1 cellular context compared by ENCODE assay signal in the genomic region with DNA sequence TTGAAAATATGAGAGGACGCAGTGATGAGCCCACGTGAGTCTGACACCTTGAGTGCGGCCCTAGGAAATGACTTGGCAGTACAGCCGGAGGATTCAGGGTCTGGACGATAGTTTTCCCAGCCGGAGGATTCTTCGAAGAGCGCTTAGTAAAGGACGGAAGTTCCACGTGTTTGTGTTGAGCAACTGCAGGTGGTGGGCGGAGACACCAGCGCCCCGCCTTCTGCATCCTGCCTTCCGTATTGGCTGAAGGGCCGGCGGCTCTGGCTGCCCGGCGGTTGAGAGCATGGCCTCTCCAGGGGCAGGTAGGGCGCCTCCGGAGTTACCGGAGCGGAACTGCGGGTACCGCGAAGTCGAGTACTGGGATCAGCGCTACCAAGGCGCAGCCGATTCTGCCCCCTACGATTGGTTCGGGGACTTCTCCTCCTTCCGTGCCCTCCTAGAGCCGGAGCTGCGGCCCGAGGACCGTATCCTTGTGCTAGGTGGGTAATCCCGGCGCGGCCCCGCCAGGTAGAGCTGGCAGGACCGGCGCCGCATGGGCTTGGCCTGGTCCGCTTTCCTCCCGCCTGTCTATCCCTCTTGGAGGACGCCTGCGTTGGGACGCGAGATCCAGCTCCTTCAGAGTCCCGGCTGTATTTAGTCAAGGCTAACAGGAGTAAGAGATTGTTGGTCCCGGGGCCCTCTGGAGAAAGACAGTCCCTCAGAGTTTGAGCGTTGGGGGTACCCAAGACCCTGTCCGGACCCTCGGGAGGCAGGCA.
TF ChIP-seq lines count a peak whose summit lies in the region.

A gene (plus strand): TSS at position 261 of the 755 bp plus-strand sequence. CDS start 23 bp downstream, at position 284.

TF ChIP-seq in HepG2, 621 proteins besides CTCF, POLR2A, EP300 and RAD21 (continued from another document and continues in another):
- TF ChIP-seq, protein P1, sequence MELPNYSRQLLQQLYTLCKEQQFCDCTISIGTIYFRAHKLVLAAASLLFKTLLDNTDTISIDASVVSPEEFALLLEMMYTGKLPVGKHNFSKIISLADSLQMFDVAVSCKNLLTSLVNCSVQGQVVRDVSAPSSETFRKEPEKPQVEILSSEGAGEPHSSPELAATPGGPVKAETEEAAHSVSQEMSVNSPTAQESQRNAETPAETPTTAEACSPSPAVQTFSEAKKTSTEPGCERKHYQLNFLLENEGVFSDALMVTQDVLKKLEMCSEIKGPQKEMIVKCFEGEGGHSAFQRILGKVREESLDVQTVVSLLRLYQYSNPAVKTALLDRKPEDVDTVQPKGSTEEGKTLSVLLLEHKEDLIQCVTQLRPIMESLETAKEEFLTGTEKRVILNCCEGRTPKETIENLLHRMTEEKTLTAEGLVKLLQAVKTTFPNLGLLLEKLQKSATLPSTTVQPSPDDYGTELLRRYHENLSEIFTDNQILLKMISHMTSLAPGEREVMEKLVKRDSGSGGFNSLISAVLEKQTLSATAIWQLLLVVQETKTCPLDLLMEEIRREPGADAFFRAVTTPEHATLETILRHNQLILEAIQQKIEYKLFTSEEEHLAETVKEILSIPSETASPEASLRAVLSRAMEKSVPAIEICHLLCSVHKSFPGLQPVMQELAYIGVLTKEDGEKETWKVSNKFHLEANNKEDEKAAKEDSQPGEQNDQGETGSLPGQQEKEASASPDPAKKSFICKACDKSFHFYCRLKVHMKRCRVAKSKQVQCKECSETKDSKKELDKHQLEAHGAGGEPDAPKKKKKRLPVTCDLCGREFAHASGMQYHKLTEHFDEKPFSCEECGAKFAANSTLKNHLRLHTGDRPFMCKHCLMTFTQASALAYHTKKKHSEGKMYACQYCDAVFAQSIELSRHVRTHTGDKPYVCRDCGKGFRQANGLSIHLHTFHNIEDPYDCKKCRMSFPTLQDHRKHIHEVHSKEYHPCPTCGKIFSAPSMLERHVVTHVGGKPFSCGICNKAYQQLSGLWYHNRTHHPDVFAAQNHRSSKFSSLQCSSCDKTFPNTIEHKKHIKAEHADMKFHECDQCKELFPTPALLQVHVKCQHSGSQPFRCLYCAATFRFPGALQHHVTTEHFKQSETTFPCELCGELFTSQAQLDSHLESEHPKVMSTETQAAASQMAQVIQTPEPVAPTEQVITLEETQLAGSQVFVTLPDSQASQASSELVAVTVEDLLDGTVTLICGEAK (IDR thresholded peaks at IDR 0.05) = peak; percentile 35; the same call in 1 of the 2 replicates
- TF ChIP-seq, protein P1 (CRISPR knock-in tag; IDR thresholded peaks at IDR 0.05) = no peak; the same call in 1 of the 2 replicates
- TF ChIP-seq TSC22D2 (CRISPR knock-in tag; IDR thresholded peaks at IDR 0.05; ENCODE audit: borderline replicate concordance) = no peak
- TF ChIP-seq SMARCC2 (IDR thresholded peaks at IDR 0.05) = no peak
- peak; percentile 21 for TF ChIP-seq ZEB1 (IDR thresholded peaks at IDR 0.05; ENCODE audit: insufficient replicate concordance, low read depth)
- TF ChIP-seq MAFK (conservative IDR thresholded peaks at IDR 0.05 in 1 of 2, IDR thresholded peaks at IDR 0.05 in 1 of 2; ENCODE audit: low read length in 2 of 2) = no peak
- TF ChIP-seq NR1H2 (CRISPR knock-in tag; IDR thresholded peaks at IDR 0.05; ENCODE audit: borderline replicate concordance, low read depth) = no peak
- no peak; the same call in 1 of the 2 replicates for TF ChIP-seq ZNF737 (CRISPR knock-in tag; IDR thresholded peaks at IDR 0.05; ENCODE audit: borderline replicate concordance)
- TF ChIP-seq ZBTB3 (CRISPR knock-in tag; IDR thresholded peaks at IDR 0.05; ENCODE audit: borderline replicate concordance, low read depth) = no peak
- TF ChIP-seq CBX2 (IDR thresholded peaks at IDR 0.05; ENCODE audit: low read depth, low read length) = no peak
- no peak for TF ChIP-seq CBX2 (CRISPR knock-in tag; IDR thresholded peaks at IDR 0.05; ENCODE audit: low read depth)
- TF ChIP-seq, protein P2, sequence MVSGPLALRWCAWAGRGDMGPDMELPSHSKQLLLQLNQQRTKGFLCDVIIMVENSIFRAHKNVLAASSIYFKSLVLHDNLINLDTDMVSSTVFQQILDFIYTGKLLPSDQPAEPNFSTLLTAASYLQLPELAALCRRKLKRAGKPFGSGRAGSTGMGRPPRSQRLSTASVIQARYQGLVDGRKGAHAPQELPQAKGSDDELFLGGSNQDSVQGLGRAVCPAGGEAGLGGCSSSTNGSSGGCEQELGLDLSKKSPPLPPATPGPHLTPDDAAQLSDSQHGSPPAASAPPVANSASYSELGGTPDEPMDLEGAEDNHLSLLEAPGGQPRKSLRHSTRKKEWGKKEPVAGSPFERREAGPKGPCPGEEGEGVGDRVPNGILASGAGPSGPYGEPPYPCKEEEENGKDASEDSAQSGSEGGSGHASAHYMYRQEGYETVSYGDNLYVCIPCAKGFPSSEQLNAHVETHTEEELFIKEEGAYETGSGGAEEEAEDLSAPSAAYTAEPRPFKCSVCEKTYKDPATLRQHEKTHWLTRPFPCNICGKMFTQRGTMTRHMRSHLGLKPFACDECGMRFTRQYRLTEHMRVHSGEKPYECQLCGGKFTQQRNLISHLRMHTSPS (CRISPR knock-in tag; IDR thresholded peaks at IDR 0.05; ENCODE audit: low read depth) = no peak
- TF ChIP-seq TAF1 (CRISPR knock-in tag; IDR thresholded peaks at IDR 0.05) = peak; percentile 64
- TF ChIP-seq FIP1L1 (IDR thresholded peaks at IDR 0.05; ENCODE audit: borderline replicate concordance, insufficient read depth, low read depth, low read length) = no peak
- TF ChIP-seq, protein P3, sequence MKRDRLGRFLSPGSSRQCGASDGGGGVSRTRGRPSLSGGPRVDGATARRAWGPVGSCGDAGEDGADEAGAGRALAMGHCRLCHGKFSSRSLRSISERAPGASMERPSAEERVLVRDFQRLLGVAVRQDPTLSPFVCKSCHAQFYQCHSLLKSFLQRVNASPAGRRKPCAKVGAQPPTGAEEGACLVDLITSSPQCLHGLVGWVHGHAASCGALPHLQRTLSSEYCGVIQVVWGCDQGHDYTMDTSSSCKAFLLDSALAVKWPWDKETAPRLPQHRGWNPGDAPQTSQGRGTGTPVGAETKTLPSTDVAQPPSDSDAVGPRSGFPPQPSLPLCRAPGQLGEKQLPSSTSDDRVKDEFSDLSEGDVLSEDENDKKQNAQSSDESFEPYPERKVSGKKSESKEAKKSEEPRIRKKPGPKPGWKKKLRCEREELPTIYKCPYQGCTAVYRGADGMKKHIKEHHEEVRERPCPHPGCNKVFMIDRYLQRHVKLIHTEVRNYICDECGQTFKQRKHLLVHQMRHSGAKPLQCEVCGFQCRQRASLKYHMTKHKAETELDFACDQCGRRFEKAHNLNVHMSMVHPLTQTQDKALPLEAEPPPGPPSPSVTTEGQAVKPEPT (CRISPR knock-in tag; IDR thresholded peaks at IDR 0.05; ENCODE audit: low read depth) = no peak
- no peak for TF ChIP-seq RORA (CRISPR knock-in tag; IDR thresholded peaks at IDR 0.05)
- TF ChIP-seq, protein P4, sequence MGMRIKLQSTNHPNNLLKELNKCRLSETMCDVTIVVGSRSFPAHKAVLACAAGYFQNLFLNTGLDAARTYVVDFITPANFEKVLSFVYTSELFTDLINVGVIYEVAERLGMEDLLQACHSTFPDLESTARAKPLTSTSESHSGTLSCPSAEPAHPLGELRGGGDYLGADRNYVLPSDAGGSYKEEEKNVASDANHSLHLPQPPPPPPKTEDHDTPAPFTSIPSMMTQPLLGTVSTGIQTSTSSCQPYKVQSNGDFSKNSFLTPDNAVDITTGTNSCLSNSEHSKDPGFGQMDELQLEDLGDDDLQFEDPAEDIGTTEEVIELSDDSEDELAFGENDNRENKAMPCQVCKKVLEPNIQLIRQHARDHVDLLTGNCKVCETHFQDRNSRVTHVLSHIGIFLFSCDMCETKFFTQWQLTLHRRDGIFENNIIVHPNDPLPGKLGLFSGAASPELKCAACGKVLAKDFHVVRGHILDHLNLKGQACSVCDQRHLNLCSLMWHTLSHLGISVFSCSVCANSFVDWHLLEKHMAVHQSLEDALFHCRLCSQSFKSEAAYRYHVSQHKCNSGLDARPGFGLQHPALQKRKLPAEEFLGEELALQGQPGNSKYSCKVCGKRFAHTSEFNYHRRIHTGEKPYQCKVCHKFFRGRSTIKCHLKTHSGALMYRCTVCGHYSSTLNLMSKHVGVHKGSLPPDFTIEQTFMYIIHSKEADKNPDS (CRISPR knock-in tag; IDR thresholded peaks at IDR 0.05) = no peak
- no peak for TF ChIP-seq MYNN (CRISPR knock-in tag; IDR thresholded peaks at IDR 0.05; ENCODE audit: low read depth)
- TF ChIP-seq NFIC (IDR thresholded peaks at IDR 0.05; ENCODE audit: low read length) = no peak; the same call in 1 of the 2 replicates
- TF ChIP-seq ZSCAN21 (CRISPR knock-in tag; IDR thresholded peaks at IDR 0.05; ENCODE audit: borderline replicate concordance) = no peak
- TF ChIP-seq, protein P5, sequence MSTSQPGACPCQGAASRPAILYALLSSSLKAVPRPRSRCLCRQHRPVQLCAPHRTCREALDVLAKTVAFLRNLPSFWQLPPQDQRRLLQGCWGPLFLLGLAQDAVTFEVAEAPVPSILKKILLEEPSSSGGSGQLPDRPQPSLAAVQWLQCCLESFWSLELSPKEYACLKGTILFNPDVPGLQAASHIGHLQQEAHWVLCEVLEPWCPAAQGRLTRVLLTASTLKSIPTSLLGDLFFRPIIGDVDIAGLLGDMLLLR (CRISPR knock-in tag; IDR thresholded peaks at IDR 0.05) = peak; percentile 87; the same call in 1 of the 2 replicates
- TF ChIP-seq, protein P6, sequence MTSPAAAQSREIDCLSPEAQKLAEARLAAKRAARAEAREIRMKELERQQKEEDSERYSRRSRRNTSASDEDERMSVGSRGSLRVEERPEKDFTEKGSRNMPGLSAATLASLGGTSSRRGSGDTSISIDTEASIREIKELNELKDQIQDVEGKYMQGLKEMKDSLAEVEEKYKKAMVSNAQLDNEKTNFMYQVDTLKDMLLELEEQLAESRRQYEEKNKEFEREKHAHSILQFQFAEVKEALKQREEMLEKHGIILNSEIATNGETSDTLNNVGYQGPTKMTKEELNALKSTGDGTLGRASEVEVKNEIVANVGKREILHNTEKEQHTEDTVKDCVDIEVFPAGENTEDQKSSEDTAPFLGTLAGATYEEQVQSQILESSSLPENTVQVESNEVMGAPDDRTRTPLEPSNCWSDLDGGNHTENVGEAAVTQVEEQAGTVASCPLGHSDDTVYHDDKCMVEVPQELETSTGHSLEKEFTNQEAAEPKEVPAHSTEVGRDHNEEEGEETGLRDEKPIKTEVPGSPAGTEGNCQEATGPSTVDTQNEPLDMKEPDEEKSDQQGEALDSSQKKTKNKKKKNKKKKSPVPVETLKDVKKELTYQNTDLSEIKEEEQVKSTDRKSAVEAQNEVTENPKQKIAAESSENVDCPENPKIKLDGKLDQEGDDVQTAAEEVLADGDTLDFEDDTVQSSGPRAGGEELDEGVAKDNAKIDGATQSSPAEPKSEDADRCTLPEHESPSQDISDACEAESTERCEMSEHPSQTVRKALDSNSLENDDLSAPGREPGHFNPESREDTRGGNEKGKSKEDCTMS (CRISPR knock-in tag; conservative IDR thresholded peaks at IDR 0.05) = no peak
- no peak for TF ChIP-seq KDM1A (CRISPR knock-in tag; IDR thresholded peaks at IDR 0.05)
- TF ChIP-seq ZBTB7B (CRISPR knock-in tag; IDR thresholded peaks at IDR 0.05) = peak; percentile 32; the same call in 1 of the 2 replicates
- peak; percentile 34; the same call in 1 of the 2 replicates for TF ChIP-seq RFX5 (IDR thresholded peaks at IDR 0.05; ENCODE audit: low read depth, low read length)
- TF ChIP-seq, protein P7, sequence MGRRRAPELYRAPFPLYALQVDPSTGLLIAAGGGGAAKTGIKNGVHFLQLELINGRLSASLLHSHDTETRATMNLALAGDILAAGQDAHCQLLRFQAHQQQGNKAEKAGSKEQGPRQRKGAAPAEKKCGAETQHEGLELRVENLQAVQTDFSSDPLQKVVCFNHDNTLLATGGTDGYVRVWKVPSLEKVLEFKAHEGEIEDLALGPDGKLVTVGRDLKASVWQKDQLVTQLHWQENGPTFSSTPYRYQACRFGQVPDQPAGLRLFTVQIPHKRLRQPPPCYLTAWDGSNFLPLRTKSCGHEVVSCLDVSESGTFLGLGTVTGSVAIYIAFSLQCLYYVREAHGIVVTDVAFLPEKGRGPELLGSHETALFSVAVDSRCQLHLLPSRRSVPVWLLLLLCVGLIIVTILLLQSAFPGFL (CRISPR knock-in tag; IDR thresholded peaks at IDR 0.05) = no peak
- TF ChIP-seq, protein P8, sequence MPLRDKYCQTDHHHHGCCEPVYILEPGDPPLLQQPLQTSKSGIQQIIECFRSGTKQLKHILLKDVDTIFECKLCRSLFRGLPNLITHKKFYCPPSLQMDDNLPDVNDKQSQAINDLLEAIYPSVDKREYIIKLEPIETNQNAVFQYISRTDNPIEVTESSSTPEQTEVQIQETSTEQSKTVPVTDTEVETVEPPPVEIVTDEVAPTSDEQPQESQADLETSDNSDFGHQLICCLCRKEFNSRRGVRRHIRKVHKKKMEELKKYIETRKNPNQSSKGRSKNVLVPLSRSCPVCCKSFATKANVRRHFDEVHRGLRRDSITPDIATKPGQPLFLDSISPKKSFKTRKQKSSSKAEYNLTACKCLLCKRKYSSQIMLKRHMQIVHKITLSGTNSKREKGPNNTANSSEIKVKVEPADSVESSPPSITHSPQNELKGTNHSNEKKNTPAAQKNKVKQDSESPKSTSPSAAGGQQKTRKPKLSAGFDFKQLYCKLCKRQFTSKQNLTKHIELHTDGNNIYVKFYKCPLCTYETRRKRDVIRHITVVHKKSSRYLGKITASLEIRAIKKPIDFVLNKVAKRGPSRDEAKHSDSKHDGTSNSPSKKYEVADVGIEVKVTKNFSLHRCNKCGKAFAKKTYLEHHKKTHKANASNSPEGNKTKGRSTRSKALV (CRISPR knock-in tag; IDR thresholded peaks at IDR 0.05) = peak; percentile 88
- no peak for TF ChIP-seq MBNL3 (CRISPR knock-in tag; conservative IDR thresholded peaks at IDR 0.05)
- TF ChIP-seq ZFP82 (CRISPR knock-in tag; IDR thresholded peaks at IDR 0.05; ENCODE audit: borderline replicate concordance) = no peak
- TF ChIP-seq SCMH1 (CRISPR knock-in tag; IDR thresholded peaks at IDR 0.05; ENCODE audit: borderline replicate concordance) = no peak
- TF ChIP-seq SMAD3 (CRISPR knock-in tag; IDR thresholded peaks at IDR 0.05) = no peak; the same call in 1 of the 2 replicates
- TF ChIP-seq MTF1 (CRISPR knock-in tag; IDR thresholded peaks at IDR 0.05) = peak; percentile 64; the same call in 1 of the 2 replicates
